ENCODE assay signal across 25 cellular contexts in the genomic region with DNA sequence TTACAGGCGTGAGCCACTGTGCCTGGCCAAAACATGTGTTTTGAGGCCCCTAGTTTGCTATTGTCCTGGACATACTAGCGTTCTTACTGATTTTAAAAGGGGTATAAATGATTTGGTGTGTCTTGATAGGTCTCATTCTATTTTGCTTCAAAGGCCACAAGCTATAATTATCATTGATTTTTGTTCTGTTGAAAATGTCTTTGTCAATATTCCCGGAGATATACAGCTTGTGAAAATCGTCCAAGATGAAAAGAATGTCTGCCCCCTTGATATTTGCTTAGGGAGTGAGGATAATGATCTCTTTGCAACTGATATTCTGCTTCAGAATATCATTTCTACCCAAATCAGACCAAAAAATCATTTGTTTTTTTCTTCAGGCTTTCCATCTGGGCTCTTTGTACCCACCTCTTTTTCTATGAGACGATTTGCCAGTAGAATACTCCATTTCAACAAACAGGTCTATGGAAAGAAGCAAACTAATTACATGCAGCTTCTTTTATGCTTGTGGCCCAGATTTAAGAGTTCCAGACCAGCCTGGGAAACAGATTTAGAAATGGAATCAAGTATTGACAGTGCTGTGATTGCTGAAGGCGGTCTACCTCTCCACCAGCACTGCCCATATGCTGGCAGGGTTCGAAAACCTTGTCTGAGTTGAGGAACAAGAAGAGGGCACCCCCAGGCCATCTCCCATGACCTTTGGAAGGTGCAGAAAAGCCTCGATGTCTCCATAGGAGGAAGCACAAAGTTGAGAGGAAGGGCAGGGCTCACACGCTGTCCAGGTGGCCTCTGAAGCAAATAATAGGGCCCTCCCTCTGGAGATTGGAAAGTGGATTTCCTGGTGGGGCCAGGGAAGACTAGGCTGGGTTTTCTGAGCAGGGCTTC. TPM values are rescaled to one million over a fixed set of nuclear protein-coding genes. Genes with fewer than 3 reads are reported as not detected.
DNase-seq lines count a peak whose midpoint lies in the region; ATAC-seq and TF ChIP-seq lines count a peak whose summit lies in the region.
"Had no signal": no experiment of that assay in that cellular context is flagged by ENCODE, and none has a peak within 500 bp of the region (broad histone marks: within the 10 kb centered on the region; RNA-seq: fewer than 3 reads in every experiment).

No MANE protein-coding gene starts in this region.

- no peak for TF ChIP-seq POLR2A in sigmoid colon (IDR thresholded peaks at IDR 0.05)

- intact Hi-C loops in sigmoid colon (cut with DNase I), result no loop called here

- no peak overlapping the region for H3K27ac ChIP-seq in sigmoid colon
- H3K27ac ChIP-seq: cardiac muscle cell, HL-60, lower lobe of right lung, neural progenitor cell, psoas muscle had no signal

- no peaks in the 10 kb centered on the region for H3K36me3 ChIP-seq in sigmoid colon
- H3K36me3 ChIP-seq: cardiac muscle cell, HAP-1, lower lobe of right lung, neural progenitor cell had no signal

- no peaks in the 10 kb centered on the region for H3K9me3 Mint-ChIP-seq in activated CD4-positive, alpha-beta T cell treated with anti-CD3 and anti-CD28 coated beads, Interleukin-2, amount 10 ng/mL, durations not matched to agents 7 days and 5 days
- no peaks in the 10 kb centered on the region for H3K9me3 Mint-ChIP-seq in effector memory CD8-positive, alpha-beta T cell
- H3K9me3 Mint-ChIP-seq: neural progenitor cell had no signal

- peaks cover 29% of the 10 kb centered on the region for H3K4me1 Mint-ChIP-seq in activated CD4-positive, alpha-beta T cell treated with anti-CD3 and anti-CD28 coated beads, Interleukin-2, amount 10 ng/mL, durations not matched to agents 7 days and 5 days
- peaks cover 26 to 31% of the 10 kb centered on the region in 2 donors for H3K4me1 Mint-ChIP-seq in effector memory CD8-positive, alpha-beta T cell (ENCODE audit: low read depth in 2 of 2)

- H3K36me3 Mint-ChIP-seq in activated CD4-positive, alpha-beta T cell treated with anti-CD3 and anti-CD28 coated beads, Interleukin-2, amount 10 ng/mL, durations not matched to agents 7 days and 5 days (ENCODE audit: low read depth), result peaks cover 3% of the 10 kb centered on the region
- peaks cover 8% of the 10 kb centered on the region for H3K36me3 Mint-ChIP-seq in effector memory CD8-positive, alpha-beta T cell (ENCODE audit: insufficient read depth)
- H3K36me3 Mint-ChIP-seq: neural progenitor cell had no signal

- no peak for TF ChIP-seq CTCF in sigmoid colon (IDR thresholded peaks at IDR 0.05)

- no peaks in the 10 kb centered on the region for H3K27me3 Mint-ChIP-seq in activated CD4-positive, alpha-beta T cell treated with anti-CD3 and anti-CD28 coated beads, Interleukin-2, amount 10 ng/mL, durations not matched to agents 7 days and 5 days
- H3K27me3 Mint-ChIP-seq in effector memory CD8-positive, alpha-beta T cell, result no peaks in the 10 kb centered on the region

- TF ChIP-seq EP300 in sigmoid colon (IDR thresholded peaks at IDR 0.05), result no peak

- WGBS in sigmoid colon, 2 donors, result 45 to 76% methylated on average over 9 of the region's 9 CpGs

- H3K27ac Mint-ChIP-seq in activated CD4-positive, alpha-beta T cell treated with anti-CD3 and anti-CD28 coated beads, Interleukin-2, amount 10 ng/mL, durations not matched to agents 7 days and 5 days, result peak overlapping the region; percentile 15
- peak overlapping the region; percentile 95 to 99 for H3K27ac Mint-ChIP-seq in effector memory CD8-positive, alpha-beta T cell
- H3K27ac Mint-ChIP-seq: neural progenitor cell had no signal

- POLR2A ChIA-PET in activated CD4-positive, alpha-beta T cell treated with anti-CD3 and anti-CD28 coated beads, Interleukin-2, amount 10 ng/mL, durations not matched to agents 7 days and 5 days (lab: Charles Lee), result no interaction called here

- no peaks in the 10 kb centered on the region for H3K9me3 ChIP-seq in sigmoid colon
- H3K9me3 ChIP-seq: HAP-1, lower lobe of right lung, psoas muscle had no signal

- H3K27me3 ChIP-seq in sigmoid colon, result no peaks in the 10 kb centered on the region
- H3K27me3 ChIP-seq: cardiac muscle cell, neural progenitor cell had no signal

- H3K4me1 ChIP-seq in sigmoid colon, result peaks cover 0 to 7% (median 0%) of the 10 kb centered on the region in 4 donors
- H3K4me1 ChIP-seq: neural progenitor cell had no signal

- ATAC-seq in effector memory CD8-positive, alpha-beta T cell (replicated peaks), result no peak
- ATAC-seq in HG02623 (IDR thresholded peaks at IDR 0.05; ENCODE audit: unreplicated experiment) (no peak), GM21515 (IDR thresholded peaks at IDR 0.05; ENCODE audit: unreplicated experiment) (no peak)
- ATAC-seq: lower lobe of right lung, psoas muscle had no signal

- H3K4me3 Mint-ChIP-seq in activated CD4-positive, alpha-beta T cell treated with anti-CD3 and anti-CD28 coated beads, Interleukin-2, amount 10 ng/mL, durations not matched to agents 7 days and 5 days, result no peak overlapping the region
- peak overlapping the region; percentile 12 to 18 for H3K4me3 Mint-ChIP-seq in effector memory CD8-positive, alpha-beta T cell
- H3K4me3 Mint-ChIP-seq: neural progenitor cell had no signal

- DNase-seq in activated CD4-positive, alpha-beta T cell treated with anti-CD3 and anti-CD28 coated beads, Interleukin-2, amount 10 ng/mL, durations not matched to agents 7 days and 5 days, result no peak
- no peak for DNase-seq in activated CD4-positive, alpha-beta T cell treated with anti-CD3 and anti-CD28 coated beads for 4 hours
- peak; percentile 54 for DNase-seq in NCI-H69 (lab: John Stamatoyannopoulos, UW)
- DNase-seq in effector memory CD8-positive, alpha-beta T cell, result no peak
- peak; percentile 25 for DNase-seq in sigmoid colon
- no peak for DNase-seq in stimulated activated naive CD4-positive, alpha-beta T cell treated with Interleukin-2 at 50 U/mL for 16 hours (lab: John Stamatoyannopoulos, UW)
- DNase-seq: activated CD4-positive, alpha-beta T cell treated with anti-CD3 and anti-CD28 coated beads for 1 hour; activated naive CD4-positive, alpha-beta T cell treated with anti-CD3 and anti-CD28 coated beads, Interleukin-2, amount 50 U/mL, for 16 hours; activated T-cell treated with anti-CD3 and anti-CD28 coated beads, Interleukin-2, amount 50 U/mL, for 48 hours; AML-193; COR-L47; dermis blood vessel endothelial cell; GF-D8; lower lobe of right lung; NCI-H1092; psoas muscle had no signal

- CTCF ChIA-PET in activated CD4-positive, alpha-beta T cell treated with anti-CD3 and anti-CD28 coated beads, Interleukin-2, amount 10 ng/mL, durations not matched to agents 7 days and 5 days (lab: Charles Lee), result interaction anchor here (0.7 to 1.4 kb wide), 2 partner anchors 24 to 34 kb away, joined by 3 to 4 read pairs; no protein-coding TSS in a partner anchor

- H3K4me3 ChIP-seq in sigmoid colon, result no peak overlapping the region
- H3K4me3 ChIP-seq: cardiac muscle cell, HAP-1, lower lobe of right lung, neural progenitor cell, psoas muscle had no signal

RNA-seq across cellular contexts. Expression of a gene that starts 14.2 kb away (rescaled TPM):
- total RNA-seq in activated CD4-positive, alpha-beta T cell treated with anti-CD3 and anti-CD28 coated beads, Interleukin-2, amount 10 ng/mL, durations not matched to agents 7 days and 5 days, result 1 to 10 TPM; 1.4 to 2.1 TPM
- 1 to 10 TPM in 2 of 4 donors, under 1 TPM in 2; 0.81 to 4.6 (median 2.2) TPM for total RNA-seq in sigmoid colon
- 100 to 1,000 TPM; 104 to 146 (median 109) TPM for polyA plus RNA-seq in sigmoid colon
- total RNA-seq: cardiac muscle cell, dermis blood vessel endothelial cell, NCI-H460, RPMI7951, skeletal muscle tissue had no signal
- polyA plus RNA-seq: cardiac muscle cell had no signal

RNA-seq across cellular contexts. Expression of a gene that starts 53.0 kb away (rescaled TPM):
- total RNA-seq in activated CD4-positive, alpha-beta T cell treated with anti-CD3 and anti-CD28 coated beads, Interleukin-2, amount 10 ng/mL, durations not matched to agents 7 days and 5 days, result 10 to 100 TPM; 25.7 to 27.3 TPM
- 100 to 1,000 TPM; 327 to 428 (median 348) TPM for total RNA-seq in sigmoid colon
- polyA plus RNA-seq in sigmoid colon, result 100 to 1,000 TPM in 1 of 3 donors, 10 to 100 TPM in 1, 1 to 10 TPM in 1; 8.3 to 109 (median 35.3) TPM

Comparison
In these comparisons a context has a peak if more than half of its experiments do, and no peak if none do; other contexts are left out.
1. DNase-seq: peak in NCI-H69 (single experiment) and sigmoid colon (single experiment); none in activated CD4-positive, alpha-beta T cell treated with anti-CD3 and anti-CD28 coated beads, Interleukin-2, amount 10 ng/mL, durations not matched to agents 7 days and 5 days (single experiment), activated CD4-positive, alpha-beta T cell treated with anti-CD3 and anti-CD28 coated beads for 4 hours (0 of 2), effector memory CD8-positive, alpha-beta T cell (0 of 3) and stimulated activated naive CD4-positive, alpha-beta T cell treated with Interleukin-2 at 50 U/mL for 16 hours (single experiment).
2. RNA of a gene that starts 53.0 kb away (total RNA-seq): 327 to 428 TPM in sigmoid colon; 25.7 to 27.3 TPM in activated CD4-positive, alpha-beta T cell treated with anti-CD3 and anti-CD28 coated beads, Interleukin-2, amount 10 ng/mL, durations not matched to agents 7 days and 5 days; every median in the first group is over 10 times any median in the second.